In genomic region chr16:72785886-72786285, GRCh38 we compare ENCODE assay signal across 13 cellular contexts.
DNase-seq lines count a peak whose midpoint lies in the region; ATAC-seq and TF ChIP-seq lines count a peak whose summit lies in the region.
"Had no signal": no experiment of that assay in that cellular context is flagged by ENCODE, and none has a peak within 500 bp of the region (broad histone marks: within the 10 kb centered on the region; RNA-seq: fewer than 3 reads in every experiment).

No MANE protein-coding gene starts in this region.

- intact Hi-C loops in dendritic cell treated with granulocyte-macrophage colony-stimulating factor and Interleukin-4, amounts not matched to agents 40 ng/mL and 50 ng/mL, for 4 days (cut with micrococcal nuclease) = loop anchor here (10.0 kb wide), 1 partner anchor 121 kb away; no protein-coding TSS in a partner anchor
- intact Hi-C loops in activated CD4-positive, alpha-beta memory T cell treated with anti-CD3 and anti-CD28 coated beads for 36 hours (cut with micrococcal nuclease) = loop anchor here (10.0 kb wide), 1 partner anchor 311 kb away; no protein-coding TSS in a partner anchor

- DNase-seq in Daoy (ENCODE audit: low read depth) (peak; percentile 23), osteoblast (ENCODE audit: insufficient read length, low spot score, missing footprints) (peak; percentile 58), DMS53 treated with DMSO at 0.1 percent for 48 hours (lab: John Stamatoyannopoulos, UW; ENCODE audit: unreplicated experiment) (no peak), WTC11 (ENCODE audit: low spot score) (no peak), NCI-H2081 treated with DMSO at 0.1 percent for 48 hours (lab: John Stamatoyannopoulos, UW) (no peak)
- DNase-seq in activated CD4-positive, alpha-beta memory T cell treated with anti-CD3 and anti-CD28 coated beads for 36 hours = no peak
- DNase-seq: Caco-2; MV-4-11; NCI-H345; stimulated activated CD4-positive, alpha-beta T cell treated with anti-CD3 and anti-CD28 coated beads, Interleukin-4, amount 100 ng/mL, for 24 hours; stimulated activated naive B cell treated with anti-CD40 and anti-IgM and Interleukin-4, amounts not matched to agents 10 μg/mL and 1 μg/mL and 100 μg/mL, for 72 hours had no signal

- H2AFZ ChIP-seq in Loucy (ENCODE audit: low read length) = no peak overlapping the region
- no peak overlapping the region for H2AFZ ChIP-seq in osteoblast (ENCODE audit: low read length)

- CTCF ChIA-PET in WTC11 (lab: Charles Lee) = interaction anchor here (0.6 to 2.4 kb wide), 6 partner anchors 47 to 1122 kb away, joined by 3 to 19 read pairs (median 4); no protein-coding TSS in a partner anchor
- CTCF ChIA-PET in activated CD4-positive, alpha-beta memory T cell treated with anti-CD3 and anti-CD28 coated beads for 36 hours (lab: Charles Lee) = no interaction called here

- TF ChIP-seq CTCF in Loucy (conservative IDR thresholded peaks at IDR 0.05; ENCODE audit: low read length) = no peak
- no peak for TF ChIP-seq CTCF in osteoblast (IDR thresholded peaks at IDR 0.05; ENCODE audit: extremely low read depth, low read depth, low read length)
- no peak for TF ChIP-seq CTCF in WTC11 (IDR thresholded peaks at IDR 0.05)

- no peaks in the 10 kb centered on the region for H3K9me3 Mint-ChIP-seq in dendritic cell treated with granulocyte-macrophage colony-stimulating factor and Interleukin-4, amounts not matched to agents 40 ng/mL and 50 ng/mL, for 4 days
- no peaks in the 10 kb centered on the region for H3K9me3 Mint-ChIP-seq in WTC11
- H3K9me3 Mint-ChIP-seq in activated CD4-positive, alpha-beta memory T cell treated with anti-CD3 and anti-CD28 coated beads for 36 hours = no peaks in the 10 kb centered on the region
- H3K9me3 Mint-ChIP-seq: stimulated activated naive B cell treated with anti-CD40 and anti-IgM and Interleukin-4, amounts not matched to agents 10 μg/mL and 1 μg/mL and 100 μg/mL, for 72 hours had no signal

- H3K27ac Mint-ChIP-seq in dendritic cell treated with granulocyte-macrophage colony-stimulating factor and Interleukin-4, amounts not matched to agents 40 ng/mL and 50 ng/mL, for 4 days = peak overlapping the region; percentile 64
- H3K27ac Mint-ChIP-seq in WTC11 = no peak overlapping the region
- no peak overlapping the region for H3K27ac Mint-ChIP-seq in activated CD4-positive, alpha-beta memory T cell treated with anti-CD3 and anti-CD28 coated beads for 36 hours
- H3K27ac Mint-ChIP-seq: stimulated activated naive B cell treated with anti-CD40 and anti-IgM and Interleukin-4, amounts not matched to agents 10 μg/mL and 1 μg/mL and 100 μg/mL, for 72 hours had no signal

- H3K9me2 ChIP-seq in Loucy (replicated peaks; ENCODE audit: low read depth, low read length) = no peaks in the 10 kb centered on the region

- ATAC-seq in WTC11 = no peak
- ATAC-seq: stimulated activated naive B cell treated with anti-CD40 and anti-IgM and Interleukin-4, amounts not matched to agents 10 μg/mL and 1 μg/mL and 100 μg/mL, for 72 hours had no signal

- peaks cover 41% of the 10 kb centered on the region for H3K4me1 ChIP-seq in Loucy (ENCODE audit: insufficient read depth, low read length, poor library complexity, severe bottlenecking)
- H3K4me1 ChIP-seq in osteoblast (ENCODE audit: insufficient read depth, low read length) = peaks cover 30% of the 10 kb centered on the region

- H3K27me3 Mint-ChIP-seq in dendritic cell treated with granulocyte-macrophage colony-stimulating factor and Interleukin-4, amounts not matched to agents 40 ng/mL and 50 ng/mL, for 4 days = no peaks in the 10 kb centered on the region
- H3K27me3 Mint-ChIP-seq in WTC11 (ENCODE audit: low read depth) = peaks cover 12% of the 10 kb centered on the region
- H3K27me3 Mint-ChIP-seq in activated CD4-positive, alpha-beta memory T cell treated with anti-CD3 and anti-CD28 coated beads for 36 hours = peaks cover 30% of the 10 kb centered on the region

- peak overlapping the region; percentile 27 for H3K4me3 ChIP-seq in Loucy (ENCODE audit: low read length, poor library complexity, severe bottlenecking)
- peak overlapping the region; percentile 64 for H3K4me3 ChIP-seq in osteoblast (ENCODE audit: insufficient read depth, low read length)

- H3K27ac ChIP-seq in osteoblast (ENCODE audit: low read depth, low read length) = peak overlapping the region; percentile 98

- POLR2A ChIA-PET in WTC11 (lab: Charles Lee) = no interaction called here
- POLR2A ChIA-PET in activated CD4-positive, alpha-beta memory T cell treated with anti-CD3 and anti-CD28 coated beads for 36 hours (lab: Charles Lee) = no interaction called here

- peaks cover 40% of the 10 kb centered on the region for H3K4me1 Mint-ChIP-seq in dendritic cell treated with granulocyte-macrophage colony-stimulating factor and Interleukin-4, amounts not matched to agents 40 ng/mL and 50 ng/mL, for 4 days (ENCODE audit: low read depth)
- peaks cover 32% of the 10 kb centered on the region for H3K4me1 Mint-ChIP-seq in WTC11
- H3K4me1 Mint-ChIP-seq in activated CD4-positive, alpha-beta memory T cell treated with anti-CD3 and anti-CD28 coated beads for 36 hours (ENCODE audit: low read depth) = peaks cover 16% of the 10 kb centered on the region

- H3K9ac ChIP-seq in Loucy (ENCODE audit: low read depth, low read length, poor library complexity, severe bottlenecking) = peak overlapping the region; percentile 44

- H3K36me3 ChIP-seq in Loucy (ENCODE audit: insufficient read depth, low read length) (no peaks in the 10 kb centered on the region; the same call in 1 of the 2 replicates), osteoblast (ENCODE audit: insufficient read depth, low read length) (peaks cover 8% of the 10 kb centered on the region)

- H3K4me2 ChIP-seq in Loucy (ENCODE audit: low read depth, low read length, poor library complexity, severe bottlenecking) (peak overlapping the region; percentile 76), osteoblast (ENCODE audit: insufficient read depth, low read length) (peak overlapping the region; percentile 92)

- H3K9me3 ChIP-seq in Loucy (ENCODE audit: insufficient read depth, low read depth, low read length) = no peaks in the 10 kb centered on the region
- H3K9me3 ChIP-seq in osteoblast (ENCODE audit: low read depth, low read length) = no peaks in the 10 kb centered on the region
- H3K9me3 ChIP-seq: Caco-2 had no signal

- H4K20me1 ChIP-seq in Loucy (ENCODE audit: insufficient read depth, low read length, poor library complexity, severe bottlenecking) (no peaks in the 10 kb centered on the region), osteoblast (ENCODE audit: insufficient read depth, low read length) (no peaks in the 10 kb centered on the region)

- H3K4me3 Mint-ChIP-seq in dendritic cell treated with granulocyte-macrophage colony-stimulating factor and Interleukin-4, amounts not matched to agents 40 ng/mL and 50 ng/mL, for 4 days = no peak overlapping the region
- H3K4me3 Mint-ChIP-seq in WTC11 = no peak overlapping the region
- no peak overlapping the region for H3K4me3 Mint-ChIP-seq in activated CD4-positive, alpha-beta memory T cell treated with anti-CD3 and anti-CD28 coated beads for 36 hours
- H3K4me3 Mint-ChIP-seq: stimulated activated naive B cell treated with anti-CD40 and anti-IgM and Interleukin-4, amounts not matched to agents 10 μg/mL and 1 μg/mL and 100 μg/mL, for 72 hours had no signal

- H3K79me2 ChIP-seq in Loucy (ENCODE audit: insufficient read depth, low read length) = no peaks in the 10 kb centered on the region
- peaks cover 35% of the 10 kb centered on the region for H3K79me2 ChIP-seq in osteoblast (ENCODE audit: insufficient read depth, low read length)

- peaks cover 31% of the 10 kb centered on the region for H3K36me3 Mint-ChIP-seq in dendritic cell treated with granulocyte-macrophage colony-stimulating factor and Interleukin-4, amounts not matched to agents 40 ng/mL and 50 ng/mL, for 4 days (ENCODE audit: low read depth)
- no peaks in the 10 kb centered on the region for H3K36me3 Mint-ChIP-seq in WTC11
- no peaks in the 10 kb centered on the region for H3K36me3 Mint-ChIP-seq in activated CD4-positive, alpha-beta memory T cell treated with anti-CD3 and anti-CD28 coated beads for 36 hours

- H3F3A ChIP-seq in Loucy (ENCODE audit: low read depth) = no peaks in the 10 kb centered on the region

- no peaks in the 10 kb centered on the region for H3K27me3 ChIP-seq in Loucy (ENCODE audit: insufficient read depth, low read length, poor library complexity, severe bottlenecking)
- H3K27me3 ChIP-seq in osteoblast (ENCODE audit: insufficient read depth, low read length) = no peaks in the 10 kb centered on the region

TF ChIP-seq in WTC11, 78 proteins besides CTCF, POLR2A, EP300 and RAD21 (continues in another document):
- no peak for TF ChIP-seq ZNF232 (CRISPR knock-in tag; IDR thresholded peaks at IDR 0.05)
- no peak for TF ChIP-seq E2F4 (CRISPR knock-in tag; IDR thresholded peaks at IDR 0.05; ENCODE audit: borderline replicate concordance, low read depth)
- TF ChIP-seq ETV6 (CRISPR knock-in tag; IDR thresholded peaks at IDR 0.05) = no peak
- TF ChIP-seq PREB (CRISPR knock-in tag; IDR thresholded peaks at IDR 0.05; ENCODE audit: borderline replicate concordance) = no peak
- TF ChIP-seq FOXP1 (CRISPR knock-in tag; IDR thresholded peaks at IDR 0.05; ENCODE audit: borderline replicate concordance) = no peak
- no peak for TF ChIP-seq CBFB (CRISPR knock-in tag; IDR thresholded peaks at IDR 0.05; ENCODE audit: low read depth)
- no peak for TF ChIP-seq ZNF263 (CRISPR knock-in tag; IDR thresholded peaks at IDR 0.05; ENCODE audit: low read depth)
- TF ChIP-seq MXD4 (CRISPR knock-in tag; IDR thresholded peaks at IDR 0.05; ENCODE audit: borderline replicate concordance) = no peak

Comparison
In these comparisons a context has a peak if more than half of its experiments do, and no peak if none do; other contexts are left out.
1. DNase-seq: peak in Daoy (single experiment) and osteoblast (single experiment); none in DMS53 treated with DMSO at 0.1 percent for 48 hours (single experiment), WTC11 (single experiment), NCI-H2081 treated with DMSO at 0.1 percent for 48 hours (single experiment) and activated CD4-positive, alpha-beta memory T cell treated with anti-CD3 and anti-CD28 coated beads for 36 hours (single experiment).